Comparison of ENCODE assay signal across 8 cellular contexts in the genomic region with DNA sequence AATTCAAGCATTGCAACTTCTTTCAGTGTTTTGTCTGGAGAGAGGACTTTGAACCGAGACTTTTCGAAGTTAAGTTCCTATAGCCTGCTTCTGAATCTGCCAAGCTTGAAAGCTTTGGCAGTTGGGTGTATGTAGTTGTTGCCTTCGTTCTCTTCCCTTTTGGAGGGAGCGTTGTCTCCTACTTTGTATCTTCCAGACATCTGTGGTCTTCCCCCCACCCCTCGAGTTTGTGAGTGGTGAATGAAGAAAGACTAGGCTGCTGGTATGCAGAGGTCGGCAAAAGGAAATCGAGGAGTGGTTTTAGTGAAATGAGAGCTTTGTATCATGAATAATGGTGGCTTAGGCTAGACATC. TPM values are rescaled to one million over a fixed set of nuclear protein-coding genes. Genes with fewer than 3 reads are reported as not detected.
DNase-seq lines count a peak whose midpoint lies in the region; ATAC-seq and TF ChIP-seq lines count a peak whose summit lies in the region.

No MANE protein-coding gene starts in this region.

- CTCF ChIA-PET in OCI-LY7 (lab: Charles Lee; ENCODE audit: unreplicated experiment), result no interaction called here

- peak overlapping the region; percentile 84 to 99 for H3K4me3 Mint-ChIP-seq in stimulated activated naive CD8-positive, alpha-beta T cell treated with anti-CD3 and anti-CD28 coated beads, Interleukin-15, amount 100 ng/mL, for 72 hours

- H3K9me3 Mint-ChIP-seq in stimulated activated naive CD8-positive, alpha-beta T cell treated with anti-CD3 and anti-CD28 coated beads, Interleukin-15, amount 100 ng/mL, for 72 hours, result no peaks in the 10 kb centered on the region

- peaks cover 56% of the 10 kb centered on the region for H4K20me1 ChIP-seq in OCI-LY7 (ENCODE audit: insufficient read depth, low read length)

- H3K36me3 ChIP-seq in heart right ventricle, result no peaks in the 10 kb centered on the region
- H3K36me3 ChIP-seq in OCI-LY7 (ENCODE audit: insufficient read depth, low read length), result peaks cover 30% of the 10 kb centered on the region; the same call in 1 of the 2 replicates
- no peaks in the 10 kb centered on the region for H3K36me3 ChIP-seq in body of pancreas (replicated peaks in 1 of 2; ENCODE audit: insufficient read depth in 1 of 2, low read depth in 2 of 2)

- peak overlapping the region; percentile 87 to 96 for H3K27ac Mint-ChIP-seq in stimulated activated naive CD8-positive, alpha-beta T cell treated with anti-CD3 and anti-CD28 coated beads, Interleukin-15, amount 100 ng/mL, for 72 hours

- H3K4me1 ChIP-seq in heart right ventricle, result peaks cover 0 to 57% (median 49%) of the 10 kb centered on the region in 9 donors
- peaks cover 32% of the 10 kb centered on the region for H3K4me1 ChIP-seq in OCI-LY7 (ENCODE audit: insufficient read depth, low read length, poor library complexity, severe bottlenecking)
- H3K4me1 ChIP-seq in body of pancreas, result peaks cover 50% of the 10 kb centered on the region

- no peaks in the 10 kb centered on the region for H3K9me2 ChIP-seq in OCI-LY7 (ENCODE audit: insufficient read depth, low read length)

- no TSS peak for BruUV-seq in OCI-LY7 (replicated peaks; lab: Mats Ljungman, UMichigan)

- POLR2A ChIA-PET in OCI-LY7 (lab: Charles Lee), result interaction anchor here (0.6 to 2.3 kb wide), 6 partner anchors 9 to 596 kb away, joined by 3 to 7 read pairs (median 4); no protein-coding TSS in a partner anchor

- H3K27me3 Mint-ChIP-seq in stimulated activated naive CD8-positive, alpha-beta T cell treated with anti-CD3 and anti-CD28 coated beads, Interleukin-15, amount 100 ng/mL, for 72 hours, result peaks cover 10% of the 10 kb centered on the region

- peak in 2 of 3 donors; percentile 3 to 21 for TF ChIP-seq POLR2A in body of pancreas (IDR thresholded peaks at IDR 0.05)

- DNase-seq in heart right ventricle (peak in 1 of 2 donors; percentile 14), Right ventricle myocardium superior (no peak), OCI-LY7 (ENCODE audit: low spot score) (peak; percentile 62), body of pancreas (peak in 1 of 4 donors; percentile 43), kidney tubule cell (ENCODE audit: low spot score) (peak; percentile 58), NCI-H1105 treated with DMSO at 0.1 percent for 48 hours (lab: John Stamatoyannopoulos, UW) (no peak), D341Med (ENCODE audit: low spot score) (no peak)
- DNase-seq in stimulated activated naive CD8-positive, alpha-beta T cell treated with anti-CD3 and anti-CD28 coated beads, Interleukin-15, amount 100 ng/mL, for 72 hours, result peak; percentile 7 to 33

- H2AFZ ChIP-seq in OCI-LY7 (ENCODE audit: low read length), result no peak overlapping the region

- H3K27me3 ChIP-seq in heart right ventricle (no peaks in the 10 kb centered on the region), body of pancreas (no peaks in the 10 kb centered on the region)

- H3K4me2 ChIP-seq in OCI-LY7 (ENCODE audit: low read length), result peak overlapping the region; percentile 99

- TF ChIP-seq CTCF in heart right ventricle (IDR thresholded peaks at IDR 0.05) (no peak), OCI-LY7 (conservative IDR thresholded peaks at IDR 0.05; ENCODE audit: low read length) (no peak), body of pancreas (IDR thresholded peaks at IDR 0.05) (no peak)

- intact Hi-C loops in heart right ventricle (cut with DNase I) (loop anchor here in 8 of 10 donors (5.0 to 10.0 kb wide), 9 partner anchors 223 to 814 kb away; no protein-coding TSS in a partner anchor), Right ventricle myocardium superior (cut with DNase I) (loop anchor here (10.0 kb wide), 1 partner anchor 616 kb away; no protein-coding TSS in a partner anchor), OCI-LY7 (cut with micrococcal nuclease; ENCODE audit: unreplicated experiment) (loop anchor here (2.0 to 5.0 kb wide), 3 partner anchors 486 to 883 kb away; no protein-coding TSS in a partner anchor), body of pancreas (cut with DNase I) (loop anchor here (5.0 kb wide), 1 partner anchor 618 kb away; no protein-coding TSS in a partner anchor)

- H3K27ac ChIP-seq in heart right ventricle, result peak overlapping the region in 9 of 10 donors; percentile 90 to 99 (median 98)
- H3K27ac ChIP-seq in OCI-LY7 (ENCODE audit: low read depth, low read length, poor library complexity, severe bottlenecking), result peak overlapping the region; percentile 71
- peak overlapping the region; percentile 4 to 99 (median 98) for H3K27ac ChIP-seq in body of pancreas

- H3K79me2 ChIP-seq in OCI-LY7 (ENCODE audit: insufficient read depth, low read depth, low read length), result peaks cover 60% of the 10 kb centered on the region

- WGBS in heart right ventricle, 2 donors, result 0 to 1% methylated on average over 7 of the region's 7 CpGs
- 0% methylated on average over 7 of the region's 7 CpGs for WGBS in body of pancreas, 2 donors

- H3K9me3 ChIP-seq in heart right ventricle (no peaks in the 10 kb centered on the region), OCI-LY7 (ENCODE audit: low read length) (no peaks in the 10 kb centered on the region), body of pancreas (no peaks in the 10 kb centered on the region)

- H3K4me3 ChIP-seq in heart right ventricle (peak overlapping the region; percentile 63 to 96 (median 80)), OCI-LY7 (ENCODE audit: low read depth, low read length, poor library complexity, severe bottlenecking) (peak overlapping the region; percentile 99), body of pancreas (peak overlapping the region; percentile 66 to 92)

- no peak for ATAC-seq in heart right ventricle
- ATAC-seq in Right ventricle myocardium superior (ENCODE audit: poor library complexity), result no peak
- ATAC-seq in body of pancreas, result no peak
- ATAC-seq in stimulated activated naive CD8-positive, alpha-beta T cell treated with anti-CD3 and anti-CD28 coated beads, Interleukin-15, amount 100 ng/mL, for 72 hours, result no peak

- H3K4me1 Mint-ChIP-seq in stimulated activated naive CD8-positive, alpha-beta T cell treated with anti-CD3 and anti-CD28 coated beads, Interleukin-15, amount 100 ng/mL, for 72 hours, result peaks cover 50% of the 10 kb centered on the region

RNA-seq across cellular contexts. Expression of gene CTNNB1, which starts 1.3 kb away (rescaled TPM):
- total RNA-seq in heart right ventricle, result 100 to 1,000 TPM; 148 to 218 (median 181) TPM
- polyA plus RNA-seq in heart right ventricle, result 100 to 1,000 TPM in 1 of 2 donors, 10 to 100 TPM in 1; 33.2 to 123 TPM
- total RNA-seq in Right ventricle myocardium superior, result 152 TPM
- total RNA-seq in OCI-LY7 (2014; rRNA removed; shearing (Covaris generic)), result 201 and 237 TPM in 2 replicates
- total RNA-seq in OCI-LY7 (2022), result 157 and 161 TPM in 2 replicates
- total RNA-seq in body of pancreas, result 100 to 1,000 TPM; 144 to 266 TPM

Comparison
In these comparisons a context has a peak if more than half of its experiments do, and no peak if none do; other contexts are left out.
1. DNase-seq: peak in OCI-LY7 (single experiment), kidney tubule cell (single experiment) and stimulated activated naive CD8-positive, alpha-beta T cell treated with anti-CD3 and anti-CD28 coated beads, Interleukin-15, amount 100 ng/mL, for 72 hours (2 of 2); none in Right ventricle myocardium superior (single experiment), NCI-H1105 treated with DMSO at 0.1 percent for 48 hours (single experiment) and D341Med (single experiment).
2. Peak in every context shown above with its lines, with median percentiles within 50 percentile points of each other: H3K27ac ChIP-seq and H3K4me3 ChIP-seq.